Comparison of ENCODE assay signal across 30 cellular contexts in the genomic region with DNA sequence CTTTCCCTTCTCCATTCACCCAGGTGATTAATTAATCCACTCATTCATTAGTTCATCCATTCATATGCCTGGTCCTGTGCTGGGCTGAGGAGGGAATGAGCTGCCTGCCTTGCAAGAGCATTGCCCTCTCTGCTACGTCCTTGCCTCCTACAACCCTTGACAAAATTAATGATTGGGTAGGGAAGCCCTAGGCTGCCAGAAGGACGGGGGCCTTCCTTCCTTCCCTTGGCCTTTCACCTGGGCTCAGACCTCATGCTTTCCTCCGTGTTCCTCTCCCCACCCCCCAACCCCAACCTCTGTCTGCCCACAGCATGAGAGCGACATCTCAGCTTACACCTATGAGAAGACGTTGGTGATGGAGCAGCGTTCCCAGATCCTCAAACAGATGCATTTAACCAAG. TPM values are rescaled to one million over a fixed set of nuclear protein-coding genes. Genes with fewer than 3 reads are reported as not detected.
"Had no signal": no experiment of that assay in that cellular context is flagged by ENCODE, and none has a peak within 500 bp of the region (broad histone marks: within the 10 kb centered on the region; RNA-seq: fewer than 3 reads in every experiment).

No MANE protein-coding gene starts in this region.

- H3K27me3 ChIP-seq: ovary, right lobe of liver, testis had no signal

- ATAC-seq: natural killer cell; psoas muscle; right cardiac atrium; right lobe of liver; stimulated activated memory B cell treated with anti-CD40 and anti-IgM and Interleukin-4, amounts not matched to agents 10 μg/mL and 1 μg/mL and 100 μg/mL, for 72 hours; stimulated activated naive CD8-positive, alpha-beta T cell treated with anti-CD3 and anti-CD28 coated beads, Interleukin-15, amount 100 ng/mL, for 72 hours; stimulated activated naive CD8-positive, alpha-beta T cell treated with anti-CD3 and anti-CD28 coated beads, Interleukin-15, Interleukin-2, amounts not matched to agents 100 U/mL and 50 U/mL, for 24 hours; upper lobe of right lung had no signal

- DNase-seq: natural killer cell; occipital lobe; ovary; posterior cingulate gyrus; psoas muscle; right cardiac atrium; right lobe of liver; spleen; stimulated activated CD4-positive, alpha-beta T cell treated with anti-CD3 and anti-CD28 coated beads, Interleukin-12 subunit alpha, Interleukin-12 subunit beta, amount 100 ng/mL, for 4 hours; stimulated activated CD4-positive, alpha-beta T cell treated with anti-CD3 and anti-CD28 coated beads, Interleukin-1b, Interleukin-23, amount 100 ng/mL, for 48 hours; stimulated activated CD4-positive, alpha-beta T cell treated with anti-CD3 and anti-CD28 coated beads, Interleukin-4, amount 100 ng/mL, for 1 hour; stimulated activated CD4-positive, alpha-beta T cell treated with anti-CD3 and anti-CD28 coated beads, Interleukin-4, amount 100 ng/mL, for 4 hours; stimulated activated CD8-positive, alpha-beta memory T cell treated with anti-CD3 and anti-CD28 coated beads, Interleukin-4, amount 100 ng/mL, for 48 hours; stimulated activated naive CD4-positive, alpha-beta T cell; stimulated activated naive CD8-positive, alpha-beta T cell treated with anti-CD3 and anti-CD28 coated beads, Interleukin-15, amount 100 ng/mL, for 72 hours; stimulated activated naive CD8-positive, alpha-beta T cell treated with anti-CD3 and anti-CD28 coated beads, Interleukin-15, Interleukin-2, amounts not matched to agents 100 U/mL and 50 U/mL, for 24 hours; substantia nigra; testis; tibial artery; transverse colon; upper lobe of right lung; uterus had no signal

- H3K27ac ChIP-seq: neural progenitor cell, ovary, parathyroid adenoma, psoas muscle, right lobe of liver, skin epidermis, spleen, suprapubic skin, testis, tibial artery, transverse colon, upper lobe of right lung, uterus had no signal

- H3K36me3 ChIP-seq: neural progenitor cell, ovary, right lobe of liver, suprapubic skin, transverse colon, upper lobe of right lung, uterus had no signal

- H3K4me1 ChIP-seq: parathyroid adenoma had no signal

- H3K4me3 ChIP-seq: neural progenitor cell, ovary, psoas muscle, right lobe of liver, skin epidermis, smooth muscle cell, spleen, suprapubic skin, testis, tibial artery, transverse colon, upper lobe of right lung, uterus had no signal

- H3K9me3 ChIP-seq: ovary, psoas muscle, right lobe of liver, spleen, suprapubic skin, testis, tibial artery, transverse colon, upper lobe of right lung, uterus had no signal

RNA-seq across cellular contexts. Expression of gene SLC12A5, which starts 25.6 kb away (rescaled TPM):
- total RNA-seq: psoas muscle, transverse colon had no signal

RNA-seq across cellular contexts. Expression of gene MMP9, which starts 45.9 kb away (rescaled TPM):
- total RNA-seq: occipital lobe, progenitor cell of endocrine pancreas, renal cortical epithelial cell had no signal
